Comparison of ENCODE assay signal across 8 cellular contexts in genomic region chr14:104932676-104933631, GRCh38. TPM values are rescaled to one million over a fixed set of nuclear protein-coding genes. Genes with fewer than 3 reads are reported as not detected.
DNase-seq lines count a peak whose midpoint lies in the region; ATAC-seq and TF ChIP-seq lines count a peak whose summit lies in the region.

No MANE protein-coding gene starts in this region.

- H3K27ac Mint-ChIP-seq in HFFc6, result peak overlapping the region; percentile 46; the same call in 1 of the 2 replicates

- no peaks in the 10 kb centered on the region for H3K9me3 Mint-ChIP-seq in HFFc6

- peak; percentile 81 for TF ChIP-seq CTCF in HFFc6 (IDR thresholded peaks at IDR 0.05)
- TF ChIP-seq CTCF in colonic mucosa (IDR thresholded peaks at IDR 0.05), result peak; percentile 60

- in situ Hi-C loops in Caki2 (cut with HindIII; ENCODE audit: low pct_unique_long_range_greater_than_20kb, low sequenced_read_pairs), result no loop called here

- ATAC-seq in left lobe of liver (peak; percentile 89), GM19328 (IDR thresholded peaks at IDR 0.05; ENCODE audit: unreplicated experiment) (no peak)

- H3K36me3 Mint-ChIP-seq in HFFc6 (ENCODE audit: low read depth), result peaks cover 3% of the 10 kb centered on the region

- no peak overlapping the region for H3K27ac ChIP-seq in colonic mucosa

- H3K4me3 Mint-ChIP-seq in HFFc6, result peak overlapping the region; percentile 80

- DNase-seq in Caki2 (ENCODE audit: low read depth) (peak; percentile 72), HFFc6 (peak; percentile 78), NCI-H345 (lab: John Stamatoyannopoulos, UW) (peak; percentile 83), colonic mucosa (peak; percentile 75), left lobe of liver (ENCODE audit: low spot score) (peak; percentile 72)
- DNase-seq in activated CD4-positive, alpha-beta T cell treated with anti-CD3 and anti-CD28 coated beads for 4 hours, result peak; percentile 81 to 88
- peak; percentile 91 to 94 for DNase-seq in stimulated activated CD4-positive, alpha-beta T cell treated with anti-CD3 and anti-CD28 coated beads, Interleukin-2, amount 100 ng/mL, for 24 hours

- H3K4me3 ChIP-seq in colonic mucosa, result peak overlapping the region; percentile 52

- 0 out of 2 replicates have a peak, but pooled peaks cover 5% of the 10 kb centered on the region for H3K4me1 Mint-ChIP-seq in HFFc6 (ENCODE audit: low read depth)

- peaks cover 4% of the 10 kb centered on the region for H3K4me1 ChIP-seq in colonic mucosa

- no peaks in the 10 kb centered on the region for H3K36me3 ChIP-seq in colonic mucosa

- no peaks in the 10 kb centered on the region for H3K9me3 ChIP-seq in colonic mucosa

- peaks cover 4% of the 10 kb centered on the region for H3K27me3 Mint-ChIP-seq in HFFc6 (ENCODE audit: insufficient read depth)

- peaks cover 28% of the 10 kb centered on the region for H3K27me3 ChIP-seq in colonic mucosa

- H3K9ac ChIP-seq in colonic mucosa (ENCODE audit: low read depth in 2 of 2, low read length in 2 of 2), result peak overlapping the region in 1 of 2 donors; percentile 43

- intact Hi-C loops in colonic mucosa (cut with DNase I), result no loop called here

RNA-seq across cellular contexts. Expression of gene PLD4, which starts 8.3 kb away (rescaled TPM):
- total RNA-seq in Caki2 (2014; rRNA removed; shearing (Covaris generic); ENCODE audit: low replicate concordance), result not detected in 2 replicates
- under 1 TPM; 0.05 to 0.18 (median 0.11) TPM for total RNA-seq in HFFc6 (2021; fragmentation: NEBNext Ultra II Directional; extraction: Animal tissue kit (Norgen Biotek cat#: 25700))
- 1 to 10 TPM in 1 of 2 donors, not detected in 1; 1.2 TPM for total RNA-seq in colonic mucosa
- total RNA-seq in left lobe of liver, result not detected

RNA-seq across cellular contexts. Expression of gene AHNAK2, which starts 45.2 kb away (rescaled TPM):
- total RNA-seq in Caki2 (2014; rRNA removed; shearing (Covaris generic); ENCODE audit: low replicate concordance), result 37.7 and 40.7 TPM in 2 replicates
- 10 to 100 TPM; 50.2 to 76.2 (median 73.7) TPM for total RNA-seq in HFFc6 (2021; fragmentation: NEBNext Ultra II Directional; extraction: Animal tissue kit (Norgen Biotek cat#: 25700))
- 10 to 100 TPM in 1 of 2 donors, 1 to 10 TPM in 1; 5.1 to 21.5 TPM for total RNA-seq in colonic mucosa
- 5.5 TPM for total RNA-seq in left lobe of liver

RNA-seq across cellular contexts. Expression of gene CLBA1, which starts 52.6 kb away (rescaled TPM):
- 4.2 and 9.7 TPM in 2 replicates for total RNA-seq in Caki2 (2014; rRNA removed; shearing (Covaris generic); ENCODE audit: low replicate concordance)
- 10 to 100 TPM in 2 of 6 experiments, 1 to 10 TPM in 4; 5.9 to 12.3 (median 7.9) TPM for total RNA-seq in HFFc6 (2021; fragmentation: NEBNext Ultra II Directional; extraction: Animal tissue kit (Norgen Biotek cat#: 25700))
- total RNA-seq in colonic mucosa (1 to 10 TPM; 3.8 TPM), left lobe of liver (2.2 TPM)
